ENCODE assay signal across 19 cellular contexts in the genomic region with DNA sequence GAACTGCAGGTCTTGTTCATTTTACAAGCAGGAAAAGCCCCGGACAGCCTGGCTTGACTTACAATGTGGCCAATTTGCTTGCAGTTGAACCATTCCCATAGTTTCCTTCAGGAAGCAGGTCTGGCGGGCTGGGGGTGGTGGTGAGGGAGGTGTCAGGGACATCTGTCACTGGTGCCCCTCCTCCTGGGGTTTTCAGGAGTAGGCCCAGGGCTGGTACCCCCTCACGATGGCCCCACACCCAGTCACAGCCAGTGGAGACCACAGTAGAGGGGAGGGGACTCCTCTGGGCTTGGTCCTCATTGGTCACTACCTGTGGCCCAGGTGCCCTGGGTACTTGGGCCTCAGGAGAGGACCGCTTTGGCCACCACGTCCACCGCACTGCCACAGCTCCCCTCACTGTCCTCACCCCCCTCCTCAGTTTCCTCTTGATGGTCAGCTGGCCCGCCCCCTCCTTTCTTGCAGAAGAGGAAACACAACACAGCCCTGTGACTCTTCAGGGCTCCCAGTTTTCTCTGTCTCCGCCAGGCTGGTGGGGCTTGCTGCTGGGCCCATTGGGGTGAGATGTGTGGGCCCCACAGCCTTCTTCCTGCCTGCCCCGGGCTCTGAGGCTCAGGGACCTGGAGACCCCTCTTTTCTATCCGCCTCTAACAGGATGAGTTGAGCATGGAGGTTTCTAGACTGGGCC. TPM values are rescaled to one million over a fixed set of nuclear protein-coding genes. Genes with fewer than 3 reads are reported as not detected.
DNase-seq lines count a peak whose midpoint lies in the region; ATAC-seq and TF ChIP-seq lines count a peak whose summit lies in the region.
"Had no signal": no experiment of that assay in that cellular context is flagged by ENCODE, and none has a peak within 500 bp of the region (broad histone marks: within the 10 kb centered on the region; RNA-seq: fewer than 3 reads in every experiment).

No MANE protein-coding gene starts in this region.

- H3K4me3 Mint-ChIP-seq in MCF 10A (ENCODE audit: unreplicated experiment), result no peak overlapping the region
- no peak overlapping the region for H3K4me3 Mint-ChIP-seq in mesothelial cell of epicardium

- CTCF ChIA-PET in MCF 10A (lab: Yijun Ruan, JAX), result interaction anchor here (0.6 to 0.7 kb wide), 2 partner anchors 20 to 61 kb away, joined by 3 to 4 read pairs; no protein-coding TSS in a partner anchor
- CTCF ChIA-PET in RWPE1 (lab: Yijun Ruan, JAX), result no interaction called here

- H3K36me3 Mint-ChIP-seq in MCF 10A (ENCODE audit: insufficient read depth, unreplicated experiment), result no peaks in the 10 kb centered on the region
- H3K36me3 Mint-ChIP-seq in mesothelial cell of epicardium, result no peaks in the 10 kb centered on the region
- H3K36me3 Mint-ChIP-seq: neural progenitor cell had no signal

- no peaks in the 10 kb centered on the region for H3K4me1 ChIP-seq in breast epithelium
- H3K4me1 ChIP-seq in upper lobe of right lung, result peaks cover 7% of the 10 kb centered on the region

- DNase-seq in MCF 10A (ENCODE audit: unreplicated experiment), result no peak
- DNase-seq in breast epithelium (ENCODE audit: low spot score in 2 of 2), result no peak
- no peak for DNase-seq in RWPE1 (ENCODE audit: low spot score)
- no peak for DNase-seq in mesothelial cell of epicardium (ENCODE audit: low spot score in 2 of 2, unreplicated experiment in 2 of 2)
- DNase-seq in upper lobe of right lung, result peak; percentile 52
- no peak for DNase-seq in HuH-7 (ENCODE audit: low spot score)
- no peak for DNase-seq in amniotic stem cell (lab: John Stamatoyannopoulos, UW)
- DNase-seq in GDM1 (lab: John Stamatoyannopoulos, UW), result no peak
- DNase-seq: central memory CD4-positive, alpha-beta T cell; NCI-H2081 treated with DMSO at 0.1 percent for 48 hours; NCI-H446 treated with DMSO at 0.1 percent for 48 hours; tibial artery had no signal

- BruUV-seq in MCF 10A (replicated peaks; lab: Mats Ljungman, UMichigan), result no TSS peak

- peaks cover 0 to 43% of the 10 kb centered on the region in 2 donors for H3K27me3 ChIP-seq in breast epithelium
- H3K27me3 ChIP-seq in upper lobe of right lung, result no peaks in the 10 kb centered on the region
- H3K27me3 ChIP-seq: BLaER1, neural progenitor cell, Peyer's patch had no signal

- POLR2A ChIA-PET in MCF 10A (lab: Yijun Ruan, JAX), result no interaction called here
- POLR2A ChIA-PET in RWPE1 (lab: Yijun Ruan, JAX; ENCODE audit: low non-redundant PET), result no interaction called here

- H3K4me1 Mint-ChIP-seq in MCF 10A (ENCODE audit: insufficient read depth, unreplicated experiment) (peaks cover 19% of the 10 kb centered on the region), mesothelial cell of epicardium (peaks cover 10% of the 10 kb centered on the region)

- no peak overlapping the region for H3K27ac ChIP-seq in breast epithelium
- H3K27ac ChIP-seq in RWPE1, result peak overlapping the region; percentile 70
- no peak overlapping the region for H3K27ac ChIP-seq in upper lobe of right lung
- H3K27ac ChIP-seq: BLaER1, dorsolateral prefrontal cortex, neural progenitor cell, Peyer's patch, tibial artery had no signal

- no peak for ATAC-seq in upper lobe of right lung
- ATAC-seq: left lobe of liver had no signal

- no peak for TF ChIP-seq CTCF in MCF 10A (IDR thresholded peaks at IDR 0.05; ENCODE audit: unreplicated experiment)
- no peak for TF ChIP-seq CTCF in breast epithelium (IDR thresholded peaks at IDR 0.05)
- TF ChIP-seq CTCF in RWPE1 (conservative IDR thresholded peaks at IDR 0.05; ENCODE audit: low read depth), result no peak
- no peak for TF ChIP-seq CTCF in mesothelial cell of epicardium (IDR thresholded peaks at IDR 0.05; ENCODE audit: unreplicated experiment)
- no peak for TF ChIP-seq CTCF in upper lobe of right lung (IDR thresholded peaks at IDR 0.05)

- no peak for TF ChIP-seq POLR2A in breast epithelium (IDR thresholded peaks at IDR 0.05)

- H3K27ac Mint-ChIP-seq in MCF 10A (ENCODE audit: low read depth, unreplicated experiment) (peak overlapping the region; percentile 74), mesothelial cell of epicardium (peak overlapping the region; percentile 70)
- H3K27ac Mint-ChIP-seq: stimulated activated naive CD8-positive, alpha-beta T cell treated with anti-CD3 and anti-CD28 coated beads, Interleukin-15, Interleukin-2, amounts not matched to agents 100 ng/mL and 50 ng/mL, for 24 hours had no signal

- intact Hi-C loops in MCF 10A (cut with micrococcal nuclease) (no loop called here), breast epithelium (cut with DNase I; ENCODE audit: low total_unique reads) (no loop called here), upper lobe of right lung (cut with DNase I) (no loop called here)

- no peaks in the 10 kb centered on the region for H3K9me3 Mint-ChIP-seq in MCF 10A (ENCODE audit: unreplicated experiment)
- H3K9me3 Mint-ChIP-seq in mesothelial cell of epicardium, result no peaks in the 10 kb centered on the region
- H3K9me3 Mint-ChIP-seq: neural progenitor cell; stimulated activated naive CD8-positive, alpha-beta T cell treated with anti-CD3 and anti-CD28 coated beads, Interleukin-15, Interleukin-2, amounts not matched to agents 100 ng/mL and 50 ng/mL, for 24 hours had no signal

- H3K36me3 ChIP-seq in breast epithelium (no peaks in the 10 kb centered on the region), upper lobe of right lung (no peaks in the 10 kb centered on the region)
- H3K36me3 ChIP-seq: BLaER1, neural progenitor cell, Peyer's patch, tibial artery had no signal

- H3K27me3 Mint-ChIP-seq in MCF 10A (ENCODE audit: insufficient read depth, unreplicated experiment), result no peaks in the 10 kb centered on the region
- peaks cover 26% of the 10 kb centered on the region for H3K27me3 Mint-ChIP-seq in mesothelial cell of epicardium (ENCODE audit: low read depth)

- H3K4me3 ChIP-seq in breast epithelium, result no peak overlapping the region
- no peak overlapping the region for H3K4me3 ChIP-seq in upper lobe of right lung
- H3K4me3 ChIP-seq: BLaER1, dorsolateral prefrontal cortex, neural progenitor cell, Peyer's patch, tibial artery had no signal

- H3K9me3 ChIP-seq in breast epithelium (no peaks in the 10 kb centered on the region), upper lobe of right lung (no peaks in the 10 kb centered on the region)
- H3K9me3 ChIP-seq: BLaER1, Peyer's patch, tibial artery had no signal

RNA-seq across cellular contexts. Expression of a gene that starts 39.8 kb away (rescaled TPM):
- 1.6 and 3.7 TPM in 2 replicates for total RNA-seq in MCF 10A (2022)
- total RNA-seq in breast epithelium, result 1 to 10 TPM in 1 of 3 donors, under 1 TPM in 2; 0.32 to 1.2 (median 0.33) TPM
- 0.58 to 0.72 TPM (median 0.62 TPM) in 3 replicates for total RNA-seq in mesothelial cell of epicardium
- 1.0 TPM for total RNA-seq in upper lobe of right lung
- total RNA-seq: Calu3 had no signal
